27 cellular contexts compared by ENCODE assay signal in the genomic region with DNA sequence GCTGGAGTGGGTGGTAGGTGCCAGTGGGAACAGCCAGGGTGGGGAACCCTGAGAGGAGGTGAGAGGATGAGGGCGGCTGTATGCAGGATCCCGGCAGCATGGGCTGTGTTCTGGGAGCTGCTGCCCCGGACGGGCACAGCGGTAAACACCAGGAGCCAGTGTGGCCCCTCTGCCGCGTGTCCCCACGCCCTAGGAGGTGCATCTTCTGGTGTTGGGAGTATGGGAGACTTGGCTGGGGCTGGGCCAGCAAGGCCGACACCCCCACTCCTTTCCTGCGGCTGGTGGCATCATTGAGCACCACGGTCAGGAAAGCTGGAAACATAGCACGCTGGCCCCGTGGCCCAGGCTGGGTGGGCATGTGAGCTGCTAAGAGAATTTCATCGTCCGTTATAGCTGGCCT. TPM values are rescaled to one million over a fixed set of nuclear protein-coding genes. Genes with fewer than 3 reads are reported as not detected.
DNase-seq lines count a peak whose midpoint lies in the region; ATAC-seq, FAIRE-seq and TF ChIP-seq lines count a peak whose summit lies in the region.
"Had no signal": no experiment of that assay in that cellular context is flagged by ENCODE, and none has a peak within 500 bp of the region (broad histone marks: within the 10 kb centered on the region; RNA-seq: fewer than 3 reads in every experiment).

No MANE protein-coding gene starts in this region.

- H3K79me2 ChIP-seq in H1 (ENCODE audit: control insufficient read depth in 1 of 2, insufficient read depth in 2 of 2, low read length in 2 of 2): no peaks in the 10 kb centered on the region

- H2BK12ac ChIP-seq in H1 (ENCODE audit: low read depth, low read length) (no peak overlapping the region), neuronal stem cell (ENCODE audit: low read length) (no peak overlapping the region)

- H3K27me3 ChIP-seq in H1 (replicated peaks in 1 of 4; ENCODE audit: control insufficient read depth in 3 of 4, extremely low read depth in 1 of 4, insufficient read depth in 3 of 4, low read length in 3 of 4) (peaks cover 2 to 17% (median 8%) of the 10 kb centered on the region in 4 experiments; a peak in 6 of 7 replicates), neuronal stem cell (ENCODE audit: control insufficient read depth in 3 of 3, insufficient read depth in 3 of 3, low read depth in 1 of 3, low read length in 3 of 3) (peaks cover 3 to 76% (median 13%) of the 10 kb centered on the region in 3 experiments)

- H2BK5ac ChIP-seq in H1 (ENCODE audit: low read depth, low read length) (no peak overlapping the region), neuronal stem cell (ENCODE audit: low read length) (no peak overlapping the region)

- H3K23ac ChIP-seq in H1 (ENCODE audit: insufficient read length): no peak overlapping the region
- H3K23ac ChIP-seq in neuronal stem cell (ENCODE audit: low read depth, low read length, poor library complexity): no peak overlapping the region

- ATAC-seq in GM21529 (IDR thresholded peaks at IDR 0.05; ENCODE audit: unreplicated experiment): no peak
- ATAC-seq: GM12878 had no signal

- intact Hi-C loops in posterior vena cava (cut with DNase I): no loop called here

- H4K8ac ChIP-seq in H1 (ENCODE audit: extremely low read depth, insufficient read depth, low read length) (no peak overlapping the region), neuronal stem cell (ENCODE audit: low read depth, low read length) (peak overlapping the region; percentile 17)

- WGBS in H1 (ENCODE audit: extremely low coverage in 1 of 2, insufficient coverage in 1 of 2, insufficient read length in 1 of 2, insufficient replicate concordance in 2 of 2, low coverage in 1 of 2, low lambda C conversion rate in 2 of 2, missing lambda C conversion rate in 1 of 2), 2 experiments: 95% methylated on average over 15 of the region's 15 CpGs; no CpG with 5 or more reads in 1 of the 2 experiments
- WGBS in neuronal stem cell (ENCODE audit: extremely low coverage in 2 of 2, insufficient read length in 2 of 2, insufficient replicate concordance in 1 of 2), 2 donors: no CpG with 5 or more reads among the region's 15 CpGs

- no peak overlapping the region for H4K5ac ChIP-seq in H1 (ENCODE audit: insufficient read length, low read depth, low read length)

- H3K56ac ChIP-seq in H1 (replicated peaks; ENCODE audit: insufficient read length, low read depth, low read length): no peak overlapping the region

- H3K9ac ChIP-seq in H1 (replicated peaks in 1 of 4; ENCODE audit: extremely low read depth in 1 of 4, low read depth in 3 of 4, low read length in 3 of 4): no peak overlapping the region
- no peak overlapping the region for H3K9ac ChIP-seq in neuronal stem cell (ENCODE audit: low read depth, low read length, poor library complexity)
- H3K9ac ChIP-seq: BLaER1 had no signal

- H3K36me3 ChIP-seq in H1 (ENCODE audit: control insufficient read depth in 2 of 4, insufficient read depth in 4 of 4, low read length in 3 of 4) (no peaks in the 10 kb centered on the region), neuronal stem cell (replicated peaks in 1 of 2; ENCODE audit: control insufficient read depth in 2 of 2, insufficient read depth in 2 of 2, low read length in 2 of 2) (no peaks in the 10 kb centered on the region)
- H3K36me3 ChIP-seq: BE2C, BLaER1 had no signal

- no peak overlapping the region for H3K18ac ChIP-seq in H1 (ENCODE audit: extremely low read depth, low read length)
- H3K18ac ChIP-seq in neuronal stem cell (ENCODE audit: low read length): no peak overlapping the region

- H3K4ac ChIP-seq in H1 (replicated peaks; ENCODE audit: insufficient read length, low read depth, low read length): no peak overlapping the region
- H3K4ac ChIP-seq in neuronal stem cell (ENCODE audit: low read length): peak overlapping the region; percentile 23

- peaks cover 7% of the 10 kb centered on the region; the same call in 1 of the 2 replicates for H3K23me2 ChIP-seq in H1 (ENCODE audit: low read depth, low read length)

- TF ChIP-seq CTCF in H1 (IDR thresholded peaks at IDR 0.05; ENCODE audit: control extremely low read depth in 1 of 3, insufficient read depth in 1 of 3, low read depth in 1 of 3, low read length in 3 of 3): no peak

- no peak overlapping the region for H3K4me3 ChIP-seq in H1 (ENCODE audit: extremely low read depth in 1 of 4, insufficient read depth in 2 of 4, low read depth in 3 of 4, low read length in 4 of 4)
- H3K4me3 ChIP-seq in neuronal stem cell (ENCODE audit: low read length in 2 of 2): no peak overlapping the region
- H3K4me3 ChIP-seq: BLaER1, GM12878 had no signal

- H3K9me3 ChIP-seq in H1 (ENCODE audit: insufficient read depth in 2 of 2, low read depth in 1 of 2, low read length in 1 of 2): no peaks in the 10 kb centered on the region
- no peaks in the 10 kb centered on the region for H3K9me3 ChIP-seq in neuronal stem cell (replicated peaks in 1 of 2; ENCODE audit: control insufficient read depth in 2 of 2, insufficient read depth in 1 of 2, low read depth in 1 of 2, low read length in 2 of 2)
- H3K9me3 ChIP-seq: BE2C, BLaER1 had no signal

- peaks cover 8 to 9% (median 9%) of the 10 kb centered on the region in 4 experiments for H3K4me1 ChIP-seq in H1 (replicated peaks in 1 of 4; ENCODE audit: control insufficient read depth in 3 of 4, insufficient read depth in 4 of 4, low read length in 3 of 4)
- peaks cover 6 to 8% of the 10 kb centered on the region in 2 donors for H3K4me1 ChIP-seq in neuronal stem cell (ENCODE audit: control insufficient read depth in 2 of 2, insufficient read depth in 1 of 2, low read depth in 1 of 2, low read length in 2 of 2)
- H3K4me1 ChIP-seq: BE2C had no signal

- H2BK15ac ChIP-seq in H1 (ENCODE audit: low read length): no peak overlapping the region
- no peak overlapping the region for H2BK15ac ChIP-seq in neuronal stem cell (ENCODE audit: low read length)

- CTCF ChIA-PET in H1 (lab: Charles Lee; ENCODE audit: partially characterized antibody): interaction anchor here (0.6 to 2.1 kb wide), 5 partner anchors 9 to 30 kb away, joined by 3 to 9 read pairs (median 3); no protein-coding TSS in a partner anchor

- no peak overlapping the region for H2BK120ac ChIP-seq in H1 (replicated peaks; ENCODE audit: low read depth, low read length)
- no peak overlapping the region for H2BK120ac ChIP-seq in neuronal stem cell (ENCODE audit: low read depth, low read length)

- TF ChIP-seq POLR2A in H1 (IDR thresholded peaks at IDR 0.05; ENCODE audit: control extremely low read depth in 1 of 2, low read depth in 2 of 2, low read length in 2 of 2) (no peak), H54 (IDR thresholded peaks at IDR 0.05; ENCODE audit: low read depth, low read length) (no peak)

- H4K91ac ChIP-seq in H1 (replicated peaks; ENCODE audit: insufficient read length, low read length) (peak overlapping the region; percentile 54), neuronal stem cell (ENCODE audit: low read depth, low read length, poor library complexity) (no peak overlapping the region)

- H3K27ac ChIP-seq in H1 (ENCODE audit: low read depth, low read length) (no peak overlapping the region), neuronal stem cell (replicated peaks; ENCODE audit: low read length) (no peak overlapping the region)
- H3K27ac ChIP-seq: BLaER1 had no signal

- no peak overlapping the region for H2BK20ac ChIP-seq in H1 (ENCODE audit: low read length)

- H3K4me2 ChIP-seq in H1 (ENCODE audit: insufficient read depth in 1 of 2, low read depth in 2 of 2, low read length in 2 of 2) (no peak overlapping the region), neuronal stem cell (ENCODE audit: insufficient read depth, low read length, poor library complexity, severe bottlenecking) (no peak overlapping the region)

- H4K20me1 ChIP-seq in H1 (replicated peaks in 1 of 2; ENCODE audit: control insufficient read depth in 1 of 2, insufficient read depth in 2 of 2, low read length in 2 of 2): peaks cover 0 to 1% of the 10 kb centered on the region in 2 experiments

- POLR2A ChIA-PET in H1 (lab: Charles Lee; ENCODE audit: partially characterized antibody): no interaction called here

- DNase-seq in H1 (ENCODE audit: low read depth in 1 of 2, low spot score in 2 of 2) (no peak), neuronal stem cell (ENCODE audit: low spot score) (no peak), posterior vena cava (ENCODE audit: low spot score) (peak; percentile 71), H54 (ENCODE audit: insufficient read length, low spot score) (no peak), NCI-H2029 (lab: John Stamatoyannopoulos, UW) (no peak)
- DNase-seq: 8988T; ACHN; BE2C; C1 segment of cervical spinal cord; CD4-positive, alpha-beta memory T cell; CD4-positive, CD25-positive, alpha-beta regulatory T cell; CD8-positive, alpha-beta memory T cell; COR-L47; DMS 273 treated with DMSO at 0.1 percent for 48 hours; DMS153; DMS53; DMS79; DND-41; EL; GDM1 had no signal

- no peak for TF ChIP-seq RAD21 in H1 (IDR thresholded peaks at IDR 0.05 in 1 of 2, conservative IDR thresholded peaks at IDR 0.05 in 1 of 2; ENCODE audit: low read depth in 2 of 2, low read length in 2 of 2)

- no peak overlapping the region for H2AK5ac ChIP-seq in H1 (ENCODE audit: low read depth, low read length)
- no peak overlapping the region for H2AK5ac ChIP-seq in neuronal stem cell (ENCODE audit: low read depth, low read length)

- H3K79me1 ChIP-seq in H1 (ENCODE audit: low read depth, low read length) (no peaks in the 10 kb centered on the region), neuronal stem cell (ENCODE audit: low read depth, low read length) (no peaks in the 10 kb centered on the region)

- H2AFZ ChIP-seq in H1 (ENCODE audit: low read length) (no peak overlapping the region), neuronal stem cell (ENCODE audit: low read length) (no peak overlapping the region)

- H3K14ac ChIP-seq in H1 (ENCODE audit: insufficient read length) (no peak overlapping the region), neuronal stem cell (ENCODE audit: low read length) (peak overlapping the region; percentile 38)

- FAIRE-seq in H1 (lab: Jason Lieb, UNC) (no peak), H54 (lab: Jason Lieb, UNC) (no peak)
- FAIRE-seq: A204.1, GM12878, GM12892, GM18507 had no signal

- no peak for TF ChIP-seq EP300 in H1 (IDR thresholded peaks at IDR 0.05; ENCODE audit: borderline replicate concordance in 1 of 2, low read depth in 2 of 2, low read length in 2 of 2)

RNA-seq across cellular contexts. Expression of gene JAKMIP3, which starts 24.4 kb away (rescaled TPM):
- total RNA-seq in H1 (2021; fragmentation: NEBNext Ultra II Directional; extraction: Animal tissue kit (Norgen Biotek cat#: 25700)): 0.84 and 0.91 TPM in 2 replicates
- polyA plus RNA-seq in H1 (2011; rRNA removed): 0.82 and 0.83 TPM in 2 replicates
- polyA plus RNA-seq in H1 (2011; cell fraction: cytosol; rRNA removed): 0.96 TPM
- 4.0 TPM for polyA plus RNA-seq in H1 (2011; cell fraction: nucleus; rRNA removed)
- polyA plus RNA-seq in H1 (2012, experiment 1 of 2): 1.1 to 1.8 TPM (median 1.4 TPM) in 4 replicates
- polyA plus RNA-seq in H1 (2012, experiment 2 of 2): 0.21 TPM
- polyA plus RNA-seq in H1 (2013, experiment 1 of 2): 0.45 TPM
- 0.35 TPM for polyA plus RNA-seq in H1 (2013, experiment 2 of 2)
- 0.44 and 0.59 TPM in 2 replicates for polyA minus RNA-seq in H1 (2011; rRNA and poly(A)+ RNA removed)
- 0.44 TPM for polyA minus RNA-seq in H1 (2011; cell fraction: cytosol; rRNA and poly(A)+ RNA removed)
- 1.7 TPM for polyA minus RNA-seq in H1 (2011; cell fraction: nucleus; rRNA and poly(A)+ RNA removed)
- polyA plus RNA-seq in neuronal stem cell (2013, experiment 1 of 2): 0.20 TPM
- polyA plus RNA-seq in neuronal stem cell (2013, experiment 2 of 2): 0.22 TPM
- total RNA-seq in posterior vena cava: under 1 TPM; 0.60 to 0.62 TPM
- total RNA-seq: GM12878 had no signal
- polyA plus RNA-seq: CD14-positive monocyte; CD4-positive, CD25-positive, alpha-beta regulatory T cell; CD8-positive, alpha-beta memory T cell had no signal

RNA-seq across cellular contexts. Expression of gene BNIP3, which starts 59.6 kb away (rescaled TPM):
- 25.8 and 26.4 TPM in 2 replicates for total RNA-seq in H1 (2021; fragmentation: NEBNext Ultra II Directional; extraction: Animal tissue kit (Norgen Biotek cat#: 25700))
- polyA plus RNA-seq in H1 (2011; rRNA removed): 58.9 and 75.1 TPM in 2 replicates
- 79.1 TPM for polyA plus RNA-seq in H1 (2011; cell fraction: cytosol; rRNA removed)
- 28.9 TPM for polyA plus RNA-seq in H1 (2011; cell fraction: nucleus; rRNA removed)
- polyA plus RNA-seq in H1 (2012, experiment 1 of 2): 33.0 to 61.3 TPM (median 43.3 TPM) in 4 replicates
- 15.1 TPM for polyA plus RNA-seq in H1 (2012, experiment 2 of 2)
- polyA plus RNA-seq in H1 (2013, experiment 1 of 2): 24.6 TPM
- 28.6 TPM for polyA plus RNA-seq in H1 (2013, experiment 2 of 2)
- 13.6 and 20.7 TPM in 2 replicates for polyA minus RNA-seq in H1 (2011; rRNA and poly(A)+ RNA removed)
- 33.6 TPM for polyA minus RNA-seq in H1 (2011; cell fraction: cytosol; rRNA and poly(A)+ RNA removed)
- 17.5 TPM for polyA minus RNA-seq in H1 (2011; cell fraction: nucleus; rRNA and poly(A)+ RNA removed)
- 22.1 TPM for polyA plus RNA-seq in neuronal stem cell (2013, experiment 1 of 2)
- polyA plus RNA-seq in neuronal stem cell (2013, experiment 2 of 2): 22.3 TPM
- 10 to 100 TPM; 20.1 to 26.8 TPM for total RNA-seq in posterior vena cava
